Comparison of ENCODE assay signal across 30 cellular contexts in the genomic region with DNA sequence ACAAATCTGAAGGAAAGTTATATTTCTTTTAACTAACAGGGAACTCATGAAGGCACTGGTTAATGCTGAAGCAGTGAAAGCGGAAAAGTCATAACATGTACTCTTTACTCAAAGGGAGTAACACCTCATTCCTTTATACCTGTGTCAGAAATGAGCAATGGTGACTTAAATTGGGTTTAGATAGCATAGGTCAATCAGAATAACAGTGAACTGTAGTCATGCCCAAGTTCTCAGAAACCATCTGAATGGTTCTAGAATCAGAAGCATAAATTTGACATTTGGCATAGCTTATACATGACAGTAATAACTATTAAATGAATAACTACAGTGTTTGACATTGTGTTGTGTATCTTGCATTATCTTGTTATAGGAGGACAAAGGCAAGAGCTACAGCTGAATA.
"Had no signal": no experiment of that assay in that cellular context is flagged by ENCODE, and none has a peak within 500 bp of the region (broad histone marks: within the 10 kb centered on the region; RNA-seq: fewer than 3 reads in every experiment).

No MANE protein-coding gene starts in this region.

- H3K36me3 Mint-ChIP-seq: activated naive CD4-positive, alpha-beta T cell treated with anti-CD3 and anti-CD28 coated beads, Interleukin-2, amount 50 U/mL, for 24 hours; activated naive CD8-positive, alpha-beta T cell treated with anti-CD3 and anti-CD28 coated beads, Interleukin-2, amount 10 ng/mL, durations not matched to agents 7 days and 5 days had no signal

- DNase-seq: activated CD4-positive, alpha-beta T cell treated with anti-CD3 and anti-CD28 coated beads, Interleukin-2, amount 10 ng/mL, durations not matched to agents 24 days and 14 days; activated CD4-positive, alpha-beta T cell treated with anti-CD3 and anti-CD28 coated beads, Interleukin-2, amount 50 U/mL, for 4 hours; activated CD8-positive, alpha-beta T cell treated with anti-CD3 and anti-CD28 coated beads for 36 hours; activated effector memory CD4-positive, alpha-beta T cell treated with anti-CD3 and anti-CD28 coated beads, Interleukin-2, amount 50 U/mL, for 16 hours; activated naive CD4-positive, alpha-beta T cell; activated naive CD8-positive, alpha-beta T cell treated with anti-CD3 and anti-CD28 coated beads, Interleukin-2, amount 10 ng/mL, durations not matched to agents 7 days and 5 days; activated T-cell treated with anti-CD3 and anti-CD28 coated beads, Interleukin-2, amount 50 U/mL, for 1 hour; activated T-cell treated with anti-CD3 and anti-CD28 coated beads, Interleukin-2, amount 50 U/mL, for 72 hours; amygdala; caudate nucleus; cerebellar nuclear complex; NCI-H1105; NCI-H1417 treated with DMSO at 0.1 percent for 48 hours; NCI-H187 treated with DMSO at 0.1 percent for 48 hours; NCI-H2081; NCI-H2171 treated with DMSO at 0.1 percent for 48 hours; NCI-H2227 treated with DMSO at 0.1 percent for 48 hours; NCI-H446; NCI-H510A treated with DMSO at 0.1 percent for 48 hours; NCI-H526 treated with DMSO at 0.1 percent for 48 hours; NCI-H774; Peyer's patch; Right ventricle myocardium superior; RPMI8226; T1000 had no signal

- H3K4me1 ChIP-seq: ascending aorta, Peyer's patch had no signal

- H3K27ac Mint-ChIP-seq: activated CD4-positive, alpha-beta T cell treated with anti-CD3 and anti-CD28 coated beads, Interleukin-2, amount 10 ng/mL, durations not matched to agents 24 days and 14 days; activated CD8-positive, alpha-beta T cell treated with anti-CD3 and anti-CD28 coated beads for 36 hours; activated naive CD4-positive, alpha-beta T cell treated with anti-CD3 and anti-CD28 coated beads, Interleukin-2, amount 50 U/mL, for 24 hours; activated naive CD8-positive, alpha-beta T cell treated with anti-CD3 and anti-CD28 coated beads, Interleukin-2, amount 10 ng/mL, durations not matched to agents 7 days and 5 days; activated T-cell treated with anti-CD3 and anti-CD28 coated beads, Interleukin-2, amount 50 U/mL, for 72 hours; activated T-helper 17 cell treated with anti-CD3 and anti-CD28 coated beads, Interleukin-2, amount 50 U/mL, for 72 hours had no signal

- H3K27me3 Mint-ChIP-seq: activated CD4-positive, alpha-beta T cell treated with anti-CD3 and anti-CD28 coated beads, Interleukin-2, amount 10 ng/mL, durations not matched to agents 24 days and 14 days; activated CD8-positive, alpha-beta T cell treated with anti-CD3 and anti-CD28 coated beads for 36 hours; activated naive CD4-positive, alpha-beta T cell treated with anti-CD3 and anti-CD28 coated beads, Interleukin-2, amount 50 U/mL, for 24 hours; activated naive CD8-positive, alpha-beta T cell treated with anti-CD3 and anti-CD28 coated beads, Interleukin-2, amount 10 ng/mL, durations not matched to agents 7 days and 5 days; activated T-helper 17 cell treated with anti-CD3 and anti-CD28 coated beads, Interleukin-2, amount 50 U/mL, for 72 hours had no signal

- H3K4me3 ChIP-seq: ascending aorta, K562, Peyer's patch, SK-N-MC had no signal

- H3K36me3 ChIP-seq: ascending aorta, Peyer's patch had no signal

- H3K27me3 ChIP-seq: ascending aorta, Peyer's patch had no signal

- H3K4me1 Mint-ChIP-seq: activated CD4-positive, alpha-beta T cell treated with anti-CD3 and anti-CD28 coated beads, Interleukin-2, amount 10 ng/mL, durations not matched to agents 24 days and 14 days; activated naive CD4-positive, alpha-beta T cell treated with anti-CD3 and anti-CD28 coated beads, Interleukin-2, amount 50 U/mL, for 24 hours; activated naive CD8-positive, alpha-beta T cell treated with anti-CD3 and anti-CD28 coated beads, Interleukin-2, amount 10 ng/mL, durations not matched to agents 7 days and 5 days; activated T-helper 17 cell treated with anti-CD3 and anti-CD28 coated beads, Interleukin-2, amount 50 U/mL, for 72 hours had no signal

- H3K9me3 Mint-ChIP-seq: activated CD4-positive, alpha-beta T cell treated with anti-CD3 and anti-CD28 coated beads, Interleukin-2, amount 10 ng/mL, durations not matched to agents 24 days and 14 days; activated naive CD4-positive, alpha-beta T cell treated with anti-CD3 and anti-CD28 coated beads, Interleukin-2, amount 50 U/mL, for 24 hours had no signal

- H3K9me3 ChIP-seq: ascending aorta, Peyer's patch had no signal

- H3K4me3 Mint-ChIP-seq: activated CD4-positive, alpha-beta T cell treated with anti-CD3 and anti-CD28 coated beads, Interleukin-2, amount 10 ng/mL, durations not matched to agents 24 days and 14 days; activated CD8-positive, alpha-beta T cell treated with anti-CD3 and anti-CD28 coated beads for 36 hours; activated naive CD4-positive, alpha-beta T cell treated with anti-CD3 and anti-CD28 coated beads, Interleukin-2, amount 50 U/mL, for 24 hours; activated naive CD8-positive, alpha-beta T cell treated with anti-CD3 and anti-CD28 coated beads, Interleukin-2, amount 10 ng/mL, durations not matched to agents 7 days and 5 days; activated T-cell treated with anti-CD3 and anti-CD28 coated beads, Interleukin-2, amount 50 U/mL, for 72 hours; activated T-helper 17 cell treated with anti-CD3 and anti-CD28 coated beads, Interleukin-2, amount 50 U/mL, for 72 hours had no signal

- H3K27ac ChIP-seq: ascending aorta, Peyer's patch, SK-N-MC had no signal
